ENCODE assay signal across 16 cellular contexts in the genomic region with DNA sequence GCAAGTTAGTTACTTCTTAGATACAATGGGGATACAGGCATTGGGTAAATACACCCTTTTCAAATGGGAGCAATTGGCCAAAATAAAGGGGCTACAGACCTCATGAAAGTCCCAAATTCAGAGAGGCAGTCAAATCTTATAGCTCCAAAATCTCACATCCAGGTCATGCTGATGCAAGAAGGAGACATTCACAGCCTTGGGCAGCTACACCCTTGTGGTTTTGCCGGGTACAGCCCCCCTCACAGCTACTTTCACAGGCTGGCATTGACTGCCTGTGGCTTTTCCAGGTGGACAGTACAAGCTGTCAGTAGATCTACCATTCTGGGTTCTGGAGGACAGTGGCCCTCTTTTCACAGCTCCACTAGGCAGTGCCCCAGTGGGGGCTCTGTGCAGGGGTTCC. TPM values are rescaled to one million over a fixed set of nuclear protein-coding genes. Genes with fewer than 3 reads are reported as not detected.
DNase-seq lines count a peak whose midpoint lies in the region; ATAC-seq and TF ChIP-seq lines count a peak whose summit lies in the region.
"Had no signal": no experiment of that assay in that cellular context is flagged by ENCODE, and none has a peak within 500 bp of the region (broad histone marks: within the 10 kb centered on the region; RNA-seq: fewer than 3 reads in every experiment).

No MANE protein-coding gene starts in this region.

- in situ Hi-C loops in mammary epithelial cell (cut with MboI; ENCODE audit: low sequenced_read_pairs in 2 of 2) (no loop called here), HAP-1 (cut with MboI; ENCODE audit: low sequenced_read_pairs) (no loop called here)

- CTCF ChIA-PET in HCT116 (lab: Charles Lee) (no interaction called here), mammary epithelial cell (lab: Charles Lee; ENCODE audit: low non-redundant PET) (interaction anchor here (1.0 kb wide), 1 partner anchor 18 kb away, joined by 4 read pairs; no protein-coding TSS in a partner anchor), OCI-LY7 (lab: Charles Lee; ENCODE audit: unreplicated experiment) (no interaction called here)

- no peak overlapping the region for H3K4me3 Mint-ChIP-seq in progenitor cell of endocrine pancreas (ENCODE audit: low read depth)

- DNase-seq in HCT116 (ENCODE audit: low read depth, low spot score) (peak; percentile 28), OCI-M1 (lab: John Stamatoyannopoulos, UW) (peak; percentile 84), mammary epithelial cell (peak; percentile 27), progenitor cell of endocrine pancreas (ENCODE audit: low spot score, unreplicated experiment) (no peak), OCI-LY7 (ENCODE audit: low spot score) (no peak), HAP-1 (ENCODE audit: low spot score in 2 of 2) (no peak)
- no peak for DNase-seq in stimulated activated CD4-positive, alpha-beta T cell treated with anti-CD3 and anti-CD28 coated beads, Interleukin-4, amount 100 ng/mL, for 24 hours
- DNase-seq: AML-193, DMS79, H7, NCI-H1417 treated with DMSO at 0.1 percent for 48 hours, NCI-H187 treated with DMSO at 0.1 percent for 48 hours, NCI-H345, NCI-H526, Right ventricle myocardium superior had no signal

- no peak overlapping the region for H3K27ac ChIP-seq in HCT116 (ENCODE audit: low read depth, low read length)
- H3K27ac ChIP-seq in mammary epithelial cell (ENCODE audit: insufficient read depth, low read depth, low read length), result no peak overlapping the region
- no peak overlapping the region for H3K27ac ChIP-seq in OCI-LY7 (ENCODE audit: low read depth, low read length, poor library complexity, severe bottlenecking)
- H3K27ac ChIP-seq: C4-2B had no signal

- no peak for TF ChIP-seq POLR2A in HCT116 (IDR thresholded peaks at IDR 0.05; ENCODE audit: borderline replicate concordance, extremely low read depth, insufficient read depth, insufficient read length)

- H4K20me1 ChIP-seq in HCT116 (ENCODE audit: insufficient read depth), result no peaks in the 10 kb centered on the region
- no peaks in the 10 kb centered on the region for H4K20me1 ChIP-seq in mammary epithelial cell (ENCODE audit: insufficient read depth, low read length)
- H4K20me1 ChIP-seq in OCI-LY7 (ENCODE audit: insufficient read depth, low read length), result no peaks in the 10 kb centered on the region

- H3K4me2 ChIP-seq in HCT116 (ENCODE audit: low read length) (no peak overlapping the region), mammary epithelial cell (ENCODE audit: insufficient read depth, low read depth, low read length) (peak overlapping the region; percentile 18), OCI-LY7 (ENCODE audit: low read length) (no peak overlapping the region)

- intact Hi-C loops in HCT116 (cut with micrococcal nuclease), result no loop called here
- intact Hi-C loops in mammary epithelial cell (cut with micrococcal nuclease), result no loop called here
- intact Hi-C loops in OCI-LY7 (cut with micrococcal nuclease; ENCODE audit: unreplicated experiment), result no loop called here

- H3K9me3 ChIP-seq in HCT116 (ENCODE audit: control insufficient read depth in 1 of 2, insufficient read depth in 1 of 2, low read depth in 1 of 2, low read length in 2 of 2), result no peaks in the 10 kb centered on the region
- peaks cover 4% of the 10 kb centered on the region for H3K9me3 ChIP-seq in mammary epithelial cell (replicated peaks; ENCODE audit: insufficient read depth, low read length)
- no peaks in the 10 kb centered on the region for H3K9me3 ChIP-seq in OCI-LY7 (ENCODE audit: low read length)
- H3K9me3 ChIP-seq in HAP-1, result no peaks in the 10 kb centered on the region

- TF ChIP-seq CTCF in HCT116 (IDR thresholded peaks at IDR 0.05 in 2 of 3, conservative IDR thresholded peaks at IDR 0.05 in 1 of 3; ENCODE audit: borderline replicate concordance in 1 of 3, insufficient read depth in 1 of 3, low read depth in 2 of 3, low read length in 2 of 3) (no peak), mammary epithelial cell (conservative IDR thresholded peaks at IDR 0.05 in 1 of 2, IDR thresholded peaks at IDR 0.05 in 1 of 2; ENCODE audit: extremely low read depth in 1 of 2, insufficient read depth in 1 of 2, low read depth in 1 of 2, low read length in 2 of 2) (peak in 1 of 2 donors; percentile 10), progenitor cell of endocrine pancreas (IDR thresholded peaks at IDR 0.05; ENCODE audit: unreplicated experiment) (no peak), OCI-LY7 (conservative IDR thresholded peaks at IDR 0.05; ENCODE audit: low read length) (no peak)

- WGBS in mammary epithelial cell (ENCODE audit: low coverage, missing lambda C conversion rate), result 0% methylated on average over 1 of the region's 1 CpG

- H3K4me1 ChIP-seq in HCT116 (ENCODE audit: control insufficient read depth in 1 of 2, insufficient read depth in 2 of 2, low read length in 2 of 2) (no peaks in the 10 kb centered on the region), mammary epithelial cell (ENCODE audit: insufficient read depth, low read length) (peaks cover 16% of the 10 kb centered on the region), OCI-LY7 (ENCODE audit: insufficient read depth, low read length, poor library complexity, severe bottlenecking) (no peaks in the 10 kb centered on the region), HAP-1 (no peaks in the 10 kb centered on the region)

- ATAC-seq in HCT116, result no peak

- H3K36me3 ChIP-seq in HCT116 (ENCODE audit: control insufficient read depth in 1 of 2, insufficient read depth in 2 of 2, low read length in 2 of 2) (no peaks in the 10 kb centered on the region), mammary epithelial cell (ENCODE audit: insufficient read depth, low read length) (no peaks in the 10 kb centered on the region), OCI-LY7 (ENCODE audit: insufficient read depth, low read length) (no peaks in the 10 kb centered on the region), HAP-1 (replicated peaks) (no peaks in the 10 kb centered on the region)

- no peak for TF ChIP-seq RAD21 in HCT116 (IDR thresholded peaks at IDR 0.05; ENCODE audit: low read depth)

- dilution Hi-C loops in mammary epithelial cell (cut with HindIII; ENCODE audit: low sequenced_read_pairs), result no loop called here

- H3K27ac Mint-ChIP-seq in progenitor cell of endocrine pancreas, result peak overlapping the region; percentile 29

- H3K27me3 Mint-ChIP-seq in progenitor cell of endocrine pancreas, result no peaks in the 10 kb centered on the region

- RAD21 ChIA-PET in HCT116 (lab: Charles Lee; ENCODE audit: low non-redundant PET in 1 of 2, low total read pairs in 2 of 2, uncharacterized antibody in 2 of 2, unreplicated experiment in 2 of 2), result no interaction called here

- POLR2A ChIA-PET in HCT116 (lab: Charles Lee) (no interaction called here), OCI-LY7 (lab: Charles Lee) (no interaction called here)

- H3K9ac ChIP-seq in HCT116 (ENCODE audit: low read length) (no peak overlapping the region), mammary epithelial cell (ENCODE audit: insufficient read depth, low read length) (no peak overlapping the region)

- no peaks in the 10 kb centered on the region for H3K36me3 Mint-ChIP-seq in progenitor cell of endocrine pancreas (ENCODE audit: insufficient read depth)

- H3K27me3 ChIP-seq in HCT116 (ENCODE audit: insufficient read depth, low read length), result no peaks in the 10 kb centered on the region
- no peaks in the 10 kb centered on the region for H3K27me3 ChIP-seq in mammary epithelial cell (ENCODE audit: insufficient read depth, low read length)
- no peaks in the 10 kb centered on the region for H3K27me3 ChIP-seq in HAP-1 (ENCODE audit: low read depth)

- H3K9me3 Mint-ChIP-seq in progenitor cell of endocrine pancreas (ENCODE audit: low read depth), result peaks cover 16% of the 10 kb centered on the region

- no TSS peak for BruUV-seq in HCT116 (replicated peaks; lab: Mats Ljungman, UMichigan)
- BruUV-seq in mammary epithelial cell (replicated peaks; lab: Mats Ljungman, UMichigan), result no TSS peak
- BruUV-seq in OCI-LY7 (replicated peaks; lab: Mats Ljungman, UMichigan), result no TSS peak

- H3K4me3 ChIP-seq in HCT116 (replicated peaks in 1 of 2; ENCODE audit: low read depth in 1 of 2, low read length in 2 of 2) (no peak overlapping the region), mammary epithelial cell (replicated peaks in 1 of 3; ENCODE audit: insufficient read depth in 1 of 3, low read depth in 2 of 3, low read length in 3 of 3) (no peak overlapping the region), OCI-LY7 (ENCODE audit: low read depth, low read length, poor library complexity, severe bottlenecking) (no peak overlapping the region), HAP-1 (no peak overlapping the region)

- H2AFZ ChIP-seq in HCT116 (ENCODE audit: low read depth, low read length, poor library complexity, severe bottlenecking), result no peak overlapping the region
- peak overlapping the region; percentile 38 for H2AFZ ChIP-seq in mammary epithelial cell (ENCODE audit: low read depth, low read length)
- no peak overlapping the region for H2AFZ ChIP-seq in OCI-LY7 (ENCODE audit: low read length)

- H3K4me1 Mint-ChIP-seq in progenitor cell of endocrine pancreas (ENCODE audit: low read depth), result peaks cover 1% of the 10 kb centered on the region

- H3K79me2 ChIP-seq in HCT116 (ENCODE audit: insufficient read depth, low read length) (no peaks in the 10 kb centered on the region), mammary epithelial cell (ENCODE audit: insufficient read depth, low read length) (no peaks in the 10 kb centered on the region), OCI-LY7 (ENCODE audit: insufficient read depth, low read depth, low read length) (no peaks in the 10 kb centered on the region)

- no peaks in the 10 kb centered on the region for H3K9me2 ChIP-seq in HCT116 (ENCODE audit: insufficient read depth)
- no peaks in the 10 kb centered on the region for H3K9me2 ChIP-seq in OCI-LY7 (ENCODE audit: insufficient read depth, low read length)

TF ChIP-seq in HCT116, 20 proteins besides CTCF, POLR2A, EP300 and RAD21 (continues in another document):
- peak; percentile 54; the same call in 1 of the 2 replicates for TF ChIP-seq CEBPB (IDR thresholded peaks at IDR 0.05; ENCODE audit: low read depth)
- no peak for TF ChIP-seq JUND (IDR thresholded peaks at IDR 0.05)
- no peak for TF ChIP-seq SP1 (IDR thresholded peaks at IDR 0.05; ENCODE audit: low read depth)

RNA-seq across cellular contexts. Expression of a gene that starts 17.5 kb away (rescaled TPM):
- 44.2 TPM for total RNA-seq in HCT116 (2021; ENCODE audit: unreplicated experiment)
- polyA plus RNA-seq in HCT116 (2012), result 30.7 and 39.2 TPM in 2 replicates
- 10 to 100 TPM; 23.0 to 53.8 TPM for total RNA-seq in mammary epithelial cell
- 38.6 TPM for polyA plus RNA-seq in mammary epithelial cell
- polyA minus RNA-seq in mammary epithelial cell, result 38.9 TPM
- total RNA-seq in progenitor cell of endocrine pancreas, result 84.5 and 86.9 TPM in 2 replicates
- total RNA-seq in OCI-LY7 (2014; rRNA removed; shearing (Covaris generic)), result 1.4 and 1.8 TPM in 2 replicates
- total RNA-seq in OCI-LY7 (2022), result 7.5 and 13.4 TPM in 2 replicates

RNA-seq across cellular contexts. Expression of a gene that starts 43.3 kb away (rescaled TPM):
- total RNA-seq in HCT116 (2021; ENCODE audit: unreplicated experiment), result not detected
- 0.08 TPM in 1 of 2 replicates, not detected in the other for polyA plus RNA-seq in HCT116 (2012)
- not detected for total RNA-seq in mammary epithelial cell
- not detected for polyA plus RNA-seq in mammary epithelial cell
- polyA minus RNA-seq in mammary epithelial cell, result not detected
- total RNA-seq in progenitor cell of endocrine pancreas, result 0.31 TPM in 1 of 2 replicates, not detected in the other
- total RNA-seq in OCI-LY7 (2014; rRNA removed; shearing (Covaris generic)), result not detected in 2 replicates
- not detected in 2 replicates for total RNA-seq in OCI-LY7 (2022)
- total RNA-seq: H7, Right ventricle myocardium superior had no signal

Comparison
In these comparisons a context has a peak if more than half of its experiments do, and no peak if none do; other contexts are left out.
1. DNase-seq: peak in HCT116 (single experiment), OCI-M1 (single experiment) and mammary epithelial cell (single experiment); none in progenitor cell of endocrine pancreas (single experiment), OCI-LY7 (single experiment), stimulated activated CD4-positive, alpha-beta T cell treated with anti-CD3 and anti-CD28 coated beads, Interleukin-4, amount 100 ng/mL, for 24 hours (single experiment) and HAP-1 (0 of 2).